21 cellular contexts compared by ENCODE assay signal in the genomic region with DNA sequence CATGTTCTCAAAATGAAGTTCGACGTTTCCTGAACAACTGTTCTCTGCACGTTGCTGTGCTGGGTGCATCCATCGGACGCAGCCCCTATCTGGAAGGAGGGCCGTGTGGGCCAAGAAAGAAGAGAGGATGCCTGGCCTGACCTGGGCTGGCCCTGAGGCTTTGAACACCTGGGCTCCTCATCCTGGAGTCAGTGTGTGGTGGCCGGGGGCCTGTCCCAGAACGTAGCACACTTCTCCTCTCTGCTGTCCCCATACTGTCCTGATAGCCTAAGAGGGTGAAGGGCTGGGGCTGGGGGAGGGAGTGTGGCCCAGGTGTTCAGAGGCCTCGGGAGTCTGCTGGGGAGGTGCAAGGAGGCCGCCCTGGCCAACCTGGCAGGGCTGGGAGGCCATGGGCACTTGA. TPM values are rescaled to one million over a fixed set of nuclear protein-coding genes. Genes with fewer than 3 reads are reported as not detected.
DNase-seq lines count a peak whose midpoint lies in the region; ATAC-seq and TF ChIP-seq lines count a peak whose summit lies in the region.
"Had no signal": no experiment of that assay in that cellular context is flagged by ENCODE, and none has a peak within 500 bp of the region (broad histone marks: within the 10 kb centered on the region; RNA-seq: fewer than 3 reads in every experiment).

No MANE protein-coding gene starts in this region.

- in situ Hi-C loops in transverse colon (cut with MboI; ENCODE audit: low pct_ligation_motif_present in 1 of 4, low pct_unique_long_range_greater_than_20kb in 1 of 4, low sequenced_read_pairs in 3 of 4), result no loop called here

- H3K9me3 Mint-ChIP-seq in activated CD4-positive, alpha-beta T cell treated with anti-CD3 and anti-CD28 coated beads for 36 hours (ENCODE audit: low read depth), result peaks cover 12% of the 10 kb centered on the region
- peaks cover 12% of the 10 kb centered on the region for H3K9me3 Mint-ChIP-seq in activated CD4-positive, alpha-beta T cell treated with anti-CD3 and anti-CD28 coated beads, Interleukin-2, amount 10 ng/mL, durations not matched to agents 7 days and 5 days
- H3K9me3 Mint-ChIP-seq in nephron progenitor cell, result peaks cover 6% of the 10 kb centered on the region
- H3K9me3 Mint-ChIP-seq in naive thymus-derived CD8-positive, alpha-beta T cell, result peaks cover 0 to 22% (median 9%) of the 10 kb centered on the region in 9 donors

- DNase-seq in activated CD4-positive, alpha-beta T cell treated with anti-CD3 and anti-CD28 coated beads for 36 hours, result peak; percentile 0
- no peak for DNase-seq in activated CD4-positive, alpha-beta T cell treated with anti-CD3 and anti-CD28 coated beads, Interleukin-2, amount 10 ng/mL, durations not matched to agents 7 days and 5 days
- no peak for DNase-seq in coronary artery (ENCODE audit: low spot score)
- DNase-seq in nephron progenitor cell, result peak; percentile 0
- DNase-seq in transverse colon, result no peak
- no peak for DNase-seq in naive thymus-derived CD8-positive, alpha-beta T cell
- no peak for DNase-seq in NCI-H1105 treated with DMSO at 0.1 percent for 48 hours (lab: John Stamatoyannopoulos, UW)
- DNase-seq: 8988T; activated CD4-positive, alpha-beta T cell treated with anti-CD3 and anti-CD28 coated beads for 48 hours; activated naive CD4-positive, alpha-beta T cell treated with anti-CD3 and anti-CD28 coated beads, Interleukin-2, amount 10 ng/mL, durations not matched to agents 7 days and 5 days; CD4-positive, CD25-positive, alpha-beta regulatory T cell; central memory CD4-positive, alpha-beta T cell; DMS79; effector memory CD8-positive, alpha-beta T cell; NCI-H2029; NCI-H524 treated with DMSO at 0.1 percent for 48 hours; stimulated activated CD4-positive, alpha-beta T cell treated with anti-CD3 and anti-CD28 coated beads, Interleukin-2, amount 100 ng/mL, for 48 hours had no signal

- no peaks in the 10 kb centered on the region for H3K27me3 ChIP-seq in transverse colon
- H3K27me3 ChIP-seq: SJSA1, suprapubic skin had no signal

- H3K9me3 ChIP-seq in transverse colon, result no peaks in the 10 kb centered on the region
- H3K9me3 ChIP-seq: suprapubic skin had no signal

- H3K27ac ChIP-seq in coronary artery (peak overlapping the region; percentile 75 to 91), transverse colon (peak overlapping the region; percentile 71 to 91 (median 82))

- intact Hi-C loops in activated CD4-positive, alpha-beta T cell treated with anti-CD3 and anti-CD28 coated beads for 36 hours (cut with DNase I, micrococcal nuclease), result no loop called here
- intact Hi-C loops in transverse colon (cut with DNase I; ENCODE audit: low total_unique reads), result no loop called here

- CTCF ChIA-PET in activated CD4-positive, alpha-beta T cell treated with anti-CD3 and anti-CD28 coated beads for 36 hours (lab: Charles Lee), result no interaction called here
- CTCF ChIA-PET in activated CD4-positive, alpha-beta T cell treated with anti-CD3 and anti-CD28 coated beads, Interleukin-2, amount 10 ng/mL, durations not matched to agents 7 days and 5 days (lab: Charles Lee), result no interaction called here

- WGBS in transverse colon (ENCODE audit: low coverage in 1 of 2), 2 donors, result 60 to 69% methylated on average over 1 to 8 of the region's 10 CpGs

- peaks cover 27 to 44% (median 36%) of the 10 kb centered on the region in 4 donors for H3K4me1 ChIP-seq in transverse colon

- no peak overlapping the region for H3K4me3 ChIP-seq in coronary artery
- H3K4me3 ChIP-seq in transverse colon, result no peak overlapping the region
- H3K4me3 ChIP-seq: SJSA1, suprapubic skin had no signal

- H3K27me3 Mint-ChIP-seq in activated CD4-positive, alpha-beta T cell treated with anti-CD3 and anti-CD28 coated beads for 36 hours, result no peaks in the 10 kb centered on the region
- H3K27me3 Mint-ChIP-seq in activated CD4-positive, alpha-beta T cell treated with anti-CD3 and anti-CD28 coated beads, Interleukin-2, amount 10 ng/mL, durations not matched to agents 7 days and 5 days, result no peaks in the 10 kb centered on the region
- no peaks in the 10 kb centered on the region for H3K27me3 Mint-ChIP-seq in nephron progenitor cell (ENCODE audit: low read depth, poor library complexity)
- H3K27me3 Mint-ChIP-seq in naive thymus-derived CD8-positive, alpha-beta T cell, result peaks cover 0 to 21% (median 5%) of the 10 kb centered on the region in 5 donors
- H3K27me3 Mint-ChIP-seq: activated naive CD4-positive, alpha-beta T cell treated with anti-CD3 and anti-CD28 coated beads, Interleukin-2, amount 10 ng/mL, durations not matched to agents 7 days and 5 days; CD4-positive, CD25-positive, alpha-beta regulatory T cell had no signal

- ATAC-seq in activated CD4-positive, alpha-beta T cell treated with anti-CD3 and anti-CD28 coated beads for 36 hours, result no peak
- no peak for ATAC-seq in naive thymus-derived CD8-positive, alpha-beta T cell
- ATAC-seq in HG03565 (IDR thresholded peaks at IDR 0.05; ENCODE audit: unreplicated experiment), result no peak
- ATAC-seq: effector memory CD8-positive, alpha-beta T cell; natural killer cell treated with Interleukin-12 subunit alpha and Interleukin-12 subunit beta and Interleukin-15 and Interleukin-18, amount 100 ng/mL, for 72 hours had no signal

- peaks cover 5% of the 10 kb centered on the region for H3K36me3 Mint-ChIP-seq in activated CD4-positive, alpha-beta T cell treated with anti-CD3 and anti-CD28 coated beads for 36 hours (ENCODE audit: low read depth)
- no peaks in the 10 kb centered on the region for H3K36me3 Mint-ChIP-seq in activated CD4-positive, alpha-beta T cell treated with anti-CD3 and anti-CD28 coated beads, Interleukin-2, amount 10 ng/mL, durations not matched to agents 7 days and 5 days (ENCODE audit: low read depth)
- peaks cover 25% of the 10 kb centered on the region for H3K36me3 Mint-ChIP-seq in nephron progenitor cell (ENCODE audit: low read depth)
- peaks cover 0 to 4% (median 4%) of the 10 kb centered on the region in 3 donors for H3K36me3 Mint-ChIP-seq in naive thymus-derived CD8-positive, alpha-beta T cell
- H3K36me3 Mint-ChIP-seq: activated naive CD4-positive, alpha-beta T cell treated with anti-CD3 and anti-CD28 coated beads, Interleukin-2, amount 10 ng/mL, durations not matched to agents 7 days and 5 days; CD4-positive, CD25-positive, alpha-beta regulatory T cell; natural killer cell treated with Interleukin-12 subunit alpha and Interleukin-12 subunit beta and Interleukin-15 and Interleukin-18, amount 100 ng/mL, for 72 hours had no signal

- no peaks in the 10 kb centered on the region for H3K36me3 ChIP-seq in transverse colon
- H3K36me3 ChIP-seq: suprapubic skin had no signal

- TF ChIP-seq CTCF in coronary artery (IDR thresholded peaks at IDR 0.05), result no peak
- TF ChIP-seq CTCF in nephron progenitor cell (IDR thresholded peaks at IDR 0.05), result no peak
- no peak for TF ChIP-seq CTCF in transverse colon (IDR thresholded peaks at IDR 0.05)

- H3K4me3 Mint-ChIP-seq in activated CD4-positive, alpha-beta T cell treated with anti-CD3 and anti-CD28 coated beads for 36 hours, result no peak overlapping the region
- H3K4me3 Mint-ChIP-seq in activated CD4-positive, alpha-beta T cell treated with anti-CD3 and anti-CD28 coated beads, Interleukin-2, amount 10 ng/mL, durations not matched to agents 7 days and 5 days, result no peak overlapping the region
- no peak overlapping the region for H3K4me3 Mint-ChIP-seq in nephron progenitor cell
- H3K4me3 Mint-ChIP-seq in naive thymus-derived CD8-positive, alpha-beta T cell, result no peak overlapping the region
- H3K4me3 Mint-ChIP-seq: activated naive CD4-positive, alpha-beta T cell treated with anti-CD3 and anti-CD28 coated beads, Interleukin-2, amount 10 ng/mL, durations not matched to agents 7 days and 5 days; CD4-positive, CD25-positive, alpha-beta regulatory T cell; effector memory CD8-positive, alpha-beta T cell; natural killer cell treated with Interleukin-12 subunit alpha and Interleukin-12 subunit beta and Interleukin-15 and Interleukin-18, amount 100 ng/mL, for 72 hours had no signal

- H3K4me1 Mint-ChIP-seq in activated CD4-positive, alpha-beta T cell treated with anti-CD3 and anti-CD28 coated beads for 36 hours, result no peaks in the 10 kb centered on the region
- H3K4me1 Mint-ChIP-seq in activated CD4-positive, alpha-beta T cell treated with anti-CD3 and anti-CD28 coated beads, Interleukin-2, amount 10 ng/mL, durations not matched to agents 7 days and 5 days, result no peaks in the 10 kb centered on the region
- H3K4me1 Mint-ChIP-seq in nephron progenitor cell, result peaks cover 18% of the 10 kb centered on the region
- peaks cover 0 to 4% (median 0%) of the 10 kb centered on the region in 4 donors for H3K4me1 Mint-ChIP-seq in naive thymus-derived CD8-positive, alpha-beta T cell
- H3K4me1 Mint-ChIP-seq: activated naive CD4-positive, alpha-beta T cell treated with anti-CD3 and anti-CD28 coated beads, Interleukin-2, amount 10 ng/mL, durations not matched to agents 7 days and 5 days; CD4-positive, CD25-positive, alpha-beta regulatory T cell had no signal

- TF ChIP-seq EP300 in transverse colon (IDR thresholded peaks at IDR 0.05; ENCODE audit: low read depth), result no peak

- POLR2A ChIA-PET in activated CD4-positive, alpha-beta T cell treated with anti-CD3 and anti-CD28 coated beads for 36 hours (lab: Charles Lee), result no interaction called here
- POLR2A ChIA-PET in activated CD4-positive, alpha-beta T cell treated with anti-CD3 and anti-CD28 coated beads, Interleukin-2, amount 10 ng/mL, durations not matched to agents 7 days and 5 days (lab: Charles Lee), result no interaction called here
- POLR2A ChIA-PET in naive thymus-derived CD8-positive, alpha-beta T cell (lab: Charles Lee), result no interaction called here

- no peak overlapping the region for H3K27ac Mint-ChIP-seq in activated CD4-positive, alpha-beta T cell treated with anti-CD3 and anti-CD28 coated beads for 36 hours
- no peak overlapping the region for H3K27ac Mint-ChIP-seq in activated CD4-positive, alpha-beta T cell treated with anti-CD3 and anti-CD28 coated beads, Interleukin-2, amount 10 ng/mL, durations not matched to agents 7 days and 5 days
- peak overlapping the region; percentile 29 for H3K27ac Mint-ChIP-seq in nephron progenitor cell
- no peak overlapping the region for H3K27ac Mint-ChIP-seq in naive thymus-derived CD8-positive, alpha-beta T cell
- H3K27ac Mint-ChIP-seq: activated naive CD4-positive, alpha-beta T cell treated with anti-CD3 and anti-CD28 coated beads, Interleukin-2, amount 10 ng/mL, durations not matched to agents 7 days and 5 days; CD4-positive, CD25-positive, alpha-beta regulatory T cell; effector memory CD8-positive, alpha-beta T cell; natural killer cell treated with Interleukin-12 subunit alpha and Interleukin-12 subunit beta and Interleukin-15 and Interleukin-18, amount 100 ng/mL, for 72 hours had no signal

- no peak for TF ChIP-seq POLR2A in transverse colon (IDR thresholded peaks at IDR 0.05)

RNA-seq across cellular contexts. Expression of a gene that starts 21.5 kb away (rescaled TPM):
- total RNA-seq in activated CD4-positive, alpha-beta T cell treated with anti-CD3 and anti-CD28 coated beads for 36 hours, result under 1 TPM; 0.07 to 0.16 TPM
- under 1 TPM; 0.15 to 0.30 TPM for total RNA-seq in activated CD4-positive, alpha-beta T cell treated with anti-CD3 and anti-CD28 coated beads, Interleukin-2, amount 10 ng/mL, durations not matched to agents 7 days and 5 days
- 10 to 100 TPM in 2 of 4 donors, 1 to 10 TPM in 2; 7.1 to 69.3 (median 16.1) TPM for total RNA-seq in transverse colon
- under 1 TPM in 1 of 2 experiments, not detected in 1; 0.26 TPM for total RNA-seq in naive thymus-derived CD8-positive, alpha-beta T cell
- polyA plus RNA-seq in naive thymus-derived CD8-positive, alpha-beta T cell, result not detected
- total RNA-seq: natural killer cell treated with Interleukin-12 subunit alpha and Interleukin-12 subunit beta and Interleukin-15 and Interleukin-18, amount 100 ng/mL, for 72 hours had no signal

Comparison
In these comparisons a context has a peak if more than half of its experiments do, and no peak if none do; other contexts are left out.
1. DNase-seq: peak in activated CD4-positive, alpha-beta T cell treated with anti-CD3 and anti-CD28 coated beads for 36 hours (single experiment) and nephron progenitor cell (single experiment); none in activated CD4-positive, alpha-beta T cell treated with anti-CD3 and anti-CD28 coated beads, Interleukin-2, amount 10 ng/mL, durations not matched to agents 7 days and 5 days (single experiment), coronary artery (single experiment), transverse colon (single experiment), naive thymus-derived CD8-positive, alpha-beta T cell (0 of 10) and NCI-H1105 treated with DMSO at 0.1 percent for 48 hours (single experiment).
2. RNA of a gene that starts 21.5 kb away (total RNA-seq): 7.1 to 69.3 TPM in transverse colon; 0.15 to 0.30 TPM in activated CD4-positive, alpha-beta T cell treated with anti-CD3 and anti-CD28 coated beads, Interleukin-2, amount 10 ng/mL, durations not matched to agents 7 days and 5 days, 0.26 TPM in naive thymus-derived CD8-positive, alpha-beta T cell and 0.07 to 0.16 TPM in activated CD4-positive, alpha-beta T cell treated with anti-CD3 and anti-CD28 coated beads for 36 hours; every median in the first group is over 4 times any median in the second.